8 cellular contexts compared by ENCODE assay signal in genomic region chr14:23054000-23054811, GRCh38. TPM values are rescaled to one million over a fixed set of nuclear protein-coding genes. Genes with fewer than 3 reads are reported as not detected.
DNase-seq lines count a peak whose midpoint lies in the region; ATAC-seq, FAIRE-seq and TF ChIP-seq lines count a peak whose summit lies in the region.

No MANE protein-coding gene starts in this region.

- H3K4me3 ChIP-seq in HFF-Myc (replicated peaks; ENCODE audit: low read depth, low read length) (no peak overlapping the region), stomach (no peak overlapping the region)

- WGBS in stomach, 5 donors: 75 to 79% (median 77%) methylated on average over 14 to 17 of the region's 17 CpGs

- no peak overlapping the region for H3K4me3 Mint-ChIP-seq in activated naive CD8-positive, alpha-beta T cell treated with anti-CD3 and anti-CD28 coated beads, Interleukin-2, amount 50 U/mL, for 24 hours
- H3K4me3 Mint-ChIP-seq in neural crest cell: peak overlapping the region; percentile 64
- no peak overlapping the region for H3K4me3 Mint-ChIP-seq in mesothelial cell of epicardium

- peaks cover 12 to 30% (median 23%) of the 10 kb centered on the region in 4 donors for H3K4me1 ChIP-seq in stomach

- TF ChIP-seq EP300 in stomach (IDR thresholded peaks at IDR 0.05): no peak

- DNase-seq in D721Med (ENCODE audit: insufficient read length, low spot score) (no peak), HFF-Myc (ENCODE audit: extremely low read depth, low read depth) (no peak), neural crest cell (ENCODE audit: low read depth, low spot score) (no peak), stomach (no peak), mesothelial cell of epicardium (ENCODE audit: low spot score in 2 of 2, unreplicated experiment in 2 of 2) (no peak)
- peak; percentile 52 for DNase-seq in activated naive CD8-positive, alpha-beta T cell treated with anti-CD3 and anti-CD28 coated beads, Interleukin-2, amount 50 U/mL, for 24 hours

- intact Hi-C loops in stomach (cut with DNase I; ENCODE audit: low total_unique reads): no loop called here

- ATAC-seq in activated naive CD8-positive, alpha-beta T cell treated with anti-CD3 and anti-CD28 coated beads, Interleukin-2, amount 50 U/mL, for 24 hours: no peak
- ATAC-seq in HG02678 (IDR thresholded peaks at IDR 0.05; ENCODE audit: unreplicated experiment) (no peak), GM18502 (IDR thresholded peaks at IDR 0.05; ENCODE audit: poor library complexity, unreplicated experiment) (no peak)

- H3K36me3 ChIP-seq in stomach: peaks cover 5 to 9% (median 7%) of the 10 kb centered on the region in 4 donors

- TF ChIP-seq POLR2A in stomach (IDR thresholded peaks at IDR 0.05): no peak

- no peaks in the 10 kb centered on the region for H3K9me3 ChIP-seq in stomach

- H3K9me3 Mint-ChIP-seq in activated naive CD8-positive, alpha-beta T cell treated with anti-CD3 and anti-CD28 coated beads, Interleukin-2, amount 50 U/mL, for 24 hours: no peaks in the 10 kb centered on the region
- no peaks in the 10 kb centered on the region for H3K9me3 Mint-ChIP-seq in neural crest cell
- no peaks in the 10 kb centered on the region for H3K9me3 Mint-ChIP-seq in mesothelial cell of epicardium

- no peaks in the 10 kb centered on the region for H3K27me3 ChIP-seq in stomach

- no peak overlapping the region for H3K27ac ChIP-seq in stomach

- H3K27ac Mint-ChIP-seq in activated naive CD8-positive, alpha-beta T cell treated with anti-CD3 and anti-CD28 coated beads, Interleukin-2, amount 50 U/mL, for 24 hours: no peak overlapping the region
- H3K27ac Mint-ChIP-seq in neural crest cell (ENCODE audit: unreplicated experiment) (no peak overlapping the region), mesothelial cell of epicardium (no peak overlapping the region)

- H3K36me3 Mint-ChIP-seq in activated naive CD8-positive, alpha-beta T cell treated with anti-CD3 and anti-CD28 coated beads, Interleukin-2, amount 50 U/mL, for 24 hours (ENCODE audit: low read depth): peaks cover 4% of the 10 kb centered on the region
- H3K36me3 Mint-ChIP-seq in neural crest cell (ENCODE audit: low read depth) (peaks cover 2% of the 10 kb centered on the region), mesothelial cell of epicardium (peaks cover 5% of the 10 kb centered on the region)

- H3K4me1 Mint-ChIP-seq in activated naive CD8-positive, alpha-beta T cell treated with anti-CD3 and anti-CD28 coated beads, Interleukin-2, amount 50 U/mL, for 24 hours: peaks cover 17% of the 10 kb centered on the region
- peaks cover 20% of the 10 kb centered on the region for H3K4me1 Mint-ChIP-seq in neural crest cell
- H3K4me1 Mint-ChIP-seq in mesothelial cell of epicardium: peaks cover 18% of the 10 kb centered on the region

- no peak for FAIRE-seq in D721Med (lab: Jason Lieb, UNC)

- H3K27me3 Mint-ChIP-seq in activated naive CD8-positive, alpha-beta T cell treated with anti-CD3 and anti-CD28 coated beads, Interleukin-2, amount 50 U/mL, for 24 hours: peaks cover 8% of the 10 kb centered on the region
- peaks cover 5% of the 10 kb centered on the region for H3K27me3 Mint-ChIP-seq in neural crest cell (ENCODE audit: low read depth)
- H3K27me3 Mint-ChIP-seq in mesothelial cell of epicardium (ENCODE audit: low read depth): no peaks in the 10 kb centered on the region

- peak; percentile 34 for TF ChIP-seq CTCF in D721Med (IDR thresholded peaks at IDR 0.05; ENCODE audit: insufficient read depth, missing control alignments)
- TF ChIP-seq CTCF in HFF-Myc (IDR thresholded peaks at IDR 0.05; ENCODE audit: low read depth, low read length, missing control alignments): peak; percentile 14
- TF ChIP-seq CTCF in neural crest cell (conservative IDR thresholded peaks at IDR 0.05): peak; percentile 28
- TF ChIP-seq CTCF in stomach (IDR thresholded peaks at IDR 0.05): peak in 1 of 7 experiments; percentile 8
- TF ChIP-seq CTCF in mesothelial cell of epicardium (IDR thresholded peaks at IDR 0.05; ENCODE audit: unreplicated experiment): no peak

RNA-seq across cellular contexts. Expression of gene CDH24, which starts 3.1 kb away (rescaled TPM):
- total RNA-seq in neural crest cell (33.7 and 37.2 TPM in 2 replicates), stomach (10 to 100 TPM in 1 of 5 donors, 1 to 10 TPM in 3, not detected in 1; 1.2 to 14.3 (median 4.8) TPM), mesothelial cell of epicardium (26.4 to 30.4 TPM (median 29.3 TPM) in 3 replicates)
- polyA plus RNA-seq in stomach: 1 to 10 TPM; 2.3 to 4.0 (median 3.2) TPM

RNA-seq across cellular contexts. Expression of gene PSMB11, which starts 12.2 kb away (rescaled TPM):
- not detected in 2 replicates for total RNA-seq in neural crest cell
- total RNA-seq in stomach: not detected
- polyA plus RNA-seq in stomach: not detected
- 0.09 TPM in 1 of 3 replicates, not detected in the others for total RNA-seq in mesothelial cell of epicardium

RNA-seq across cellular contexts. Expression of gene PSMB5, which starts 19.5 kb away (rescaled TPM):
- total RNA-seq in neural crest cell (199 and 215 TPM in 2 replicates), stomach (100 to 1,000 TPM in 1 of 5 donors, 10 to 100 TPM in 4; 34.4 to 139 (median 54.6) TPM), mesothelial cell of epicardium (121 to 124 TPM (median 123 TPM) in 3 replicates)
- polyA plus RNA-seq in stomach: 100 to 1,000 TPM in 1 of 3 donors, 10 to 100 TPM in 2; 96.4 to 147 (median 98.6) TPM

RNA-seq across cellular contexts. Expression of gene ACIN1, which starts 40.7 kb away (rescaled TPM):
- total RNA-seq in neural crest cell (350 and 352 TPM in 2 replicates), stomach (100 to 1,000 TPM; 114 to 232 (median 123) TPM), mesothelial cell of epicardium (372 to 401 TPM (median 374 TPM) in 3 replicates)
- polyA plus RNA-seq in stomach: 10 to 100 TPM; 37.1 to 86.4 (median 52.7) TPM

RNA-seq across cellular contexts. Expression of gene C14orf119, which starts 41.1 kb away (rescaled TPM):
- total RNA-seq in neural crest cell (46.1 and 48.6 TPM in 2 replicates), stomach (10 to 100 TPM in 2 of 5 donors, 1 to 10 TPM in 2, not detected in 1; 1.8 to 25.2 (median 14.0) TPM), mesothelial cell of epicardium (43.2 to 48.5 TPM (median 45.6 TPM) in 3 replicates)
- polyA plus RNA-seq in stomach: 10 to 100 TPM; 27.4 to 51.8 (median 49.8) TPM
